2 cellular contexts compared by ENCODE assay signal in genomic region chr17:79630821-79631639, GRCh38.
TF ChIP-seq lines count a peak whose summit lies in the region.

No MANE protein-coding gene starts in this region.

TF ChIP-seq in SK-N-SH, 30 proteins besides CTCF, POLR2A, EP300 and RAD21 (continued from another document):
- TF ChIP-seq ZBTB33 (IDR thresholded peaks at IDR 0.05; ENCODE audit: borderline replicate concordance, low read depth) (no peak), SMC3 (IDR thresholded peaks at IDR 0.05; ENCODE audit: low read depth, low read length) (no peak), RCOR1 (IDR thresholded peaks at IDR 0.05; ENCODE audit: low read length) (no peak), GATA2 (CRISPR knock-in tag; IDR thresholded peaks at IDR 0.05) (no peak), TAF1 (IDR thresholded peaks at IDR 0.05; ENCODE audit: borderline replicate concordance, low read depth, low read length) (no peak), GABPA (IDR thresholded peaks at IDR 0.05; ENCODE audit: low read depth) (no peak), JUND (IDR thresholded peaks at IDR 0.05) (no peak), RFX5 (IDR thresholded peaks at IDR 0.05; ENCODE audit: low read length) (no peak), NFIC (IDR thresholded peaks at IDR 0.05; ENCODE audit: borderline replicate concordance) (no peak), POLR2AphosphoS5 (IDR thresholded peaks at IDR 0.05; ENCODE audit: low read depth, low read length) (no peak), EZH2phosphoT487 (IDR thresholded peaks at IDR 0.05; ENCODE audit: borderline replicate concordance, low read depth) (no peak), REST (IDR thresholded peaks at IDR 0.05; ENCODE audit: low read depth, low read length) (no peak), MEF2A (IDR thresholded peaks at IDR 0.05; ENCODE audit: borderline replicate concordance, low read depth) (no peak)
- TF ChIP-seq, protein P1, sequence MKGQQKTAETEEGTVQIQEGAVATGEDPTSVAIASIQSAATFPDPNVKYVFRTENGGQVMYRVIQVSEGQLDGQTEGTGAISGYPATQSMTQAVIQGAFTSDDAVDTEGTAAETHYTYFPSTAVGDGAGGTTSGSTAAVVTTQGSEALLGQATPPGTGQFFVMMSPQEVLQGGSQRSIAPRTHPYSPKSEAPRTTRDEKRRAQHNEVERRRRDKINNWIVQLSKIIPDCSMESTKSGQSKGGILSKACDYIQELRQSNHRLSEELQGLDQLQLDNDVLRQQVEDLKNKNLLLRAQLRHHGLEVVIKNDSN (IDR thresholded peaks at IDR 0.05; ENCODE audit: borderline replicate concordance, low read depth): no peak
- TF ChIP-seq, protein P2, sequence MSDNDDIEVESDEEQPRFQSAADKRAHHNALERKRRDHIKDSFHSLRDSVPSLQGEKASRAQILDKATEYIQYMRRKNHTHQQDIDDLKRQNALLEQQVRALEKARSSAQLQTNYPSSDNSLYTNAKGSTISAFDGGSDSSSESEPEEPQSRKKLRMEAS (IDR thresholded peaks at IDR 0.05; ENCODE audit: low read depth): no peak

TF ChIP-seq in SK-N-SH treated with all-trans-retinoic acid at 6 μM for 48 hours, 23 proteins besides CTCF, POLR2A, EP300 and RAD21 (continued from another document):
- TF ChIP-seq CSRNP3 (CRISPR knock-in tag; IDR thresholded peaks at IDR 0.05) (no peak), SNAI2 (CRISPR knock-in tag; IDR thresholded peaks at IDR 0.05) (no peak), PATZ1 (CRISPR knock-in tag; IDR thresholded peaks at IDR 0.05; ENCODE audit: borderline replicate concordance) (no peak), TOX (CRISPR knock-in tag; IDR thresholded peaks at IDR 0.05; ENCODE audit: borderline replicate concordance) (no peak), CREB5 (CRISPR knock-in tag; IDR thresholded peaks at IDR 0.05; ENCODE audit: low read depth) (no peak), OSR1 (CRISPR knock-in tag; IDR thresholded peaks at IDR 0.05) (no peak), BACH2 (CRISPR knock-in tag; IDR thresholded peaks at IDR 0.05; ENCODE audit: borderline replicate concordance) (no peak), ZNF8 (CRISPR knock-in tag; IDR thresholded peaks at IDR 0.05) (no peak)
- TF ChIP-seq, protein P3, sequence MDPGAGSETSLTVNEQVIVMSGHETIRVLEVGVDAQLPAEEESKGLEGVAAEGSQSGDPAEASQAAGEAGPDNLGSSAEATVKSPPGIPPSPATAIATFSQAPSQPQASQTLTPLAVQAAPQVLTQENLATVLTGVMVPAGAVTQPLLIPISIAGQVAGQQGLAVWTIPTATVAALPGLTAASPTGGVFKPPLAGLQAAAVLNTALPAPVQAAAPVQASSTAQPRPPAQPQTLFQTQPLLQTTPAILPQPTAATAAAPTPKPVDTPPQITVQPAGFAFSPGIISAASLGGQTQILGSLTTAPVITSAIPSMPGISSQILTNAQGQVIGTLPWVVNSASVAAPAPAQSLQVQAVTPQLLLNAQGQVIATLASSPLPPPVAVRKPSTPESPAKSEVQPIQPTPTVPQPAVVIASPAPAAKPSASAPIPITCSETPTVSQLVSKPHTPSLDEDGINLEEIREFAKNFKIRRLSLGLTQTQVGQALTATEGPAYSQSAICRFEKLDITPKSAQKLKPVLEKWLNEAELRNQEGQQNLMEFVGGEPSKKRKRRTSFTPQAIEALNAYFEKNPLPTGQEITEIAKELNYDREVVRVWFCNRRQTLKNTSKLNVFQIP (CRISPR knock-in tag; IDR thresholded peaks at IDR 0.05; ENCODE audit: borderline replicate concordance, low read depth): no peak
